10 cellular contexts compared by ENCODE assay signal in genomic region chr1:107480548-107480947, GRCh38.
DNase-seq lines count a peak whose midpoint lies in the region; ATAC-seq and TF ChIP-seq lines count a peak whose summit lies in the region.
"Had no signal": no experiment of that assay in that cellular context is flagged by ENCODE, and none has a peak within 500 bp of the region (broad histone marks: within the 10 kb centered on the region; RNA-seq: fewer than 3 reads in every experiment).

No MANE protein-coding gene starts in this region.

- no peak overlapping the region for H3K4me3 ChIP-seq in mucosa of descending colon
- no peak overlapping the region for H3K4me3 ChIP-seq in ovary

- peaks cover 15% of the 10 kb centered on the region for H3K9me3 Mint-ChIP-seq in HFFc6

- TF ChIP-seq CTCF in GM20000 (IDR thresholded peaks at IDR 0.05; ENCODE audit: extremely low read depth, missing control alignments): peak; percentile 29
- TF ChIP-seq CTCF in mucosa of descending colon (IDR thresholded peaks at IDR 0.05): no peak
- TF ChIP-seq CTCF in ovary (IDR thresholded peaks at IDR 0.05): no peak
- TF ChIP-seq CTCF in HFFc6 (IDR thresholded peaks at IDR 0.05): no peak

- no peak overlapping the region for H3K4me3 Mint-ChIP-seq in HFFc6
- H3K4me3 Mint-ChIP-seq: WTC11 had no signal

- H3K36me3 ChIP-seq in mucosa of descending colon (ENCODE audit: low read depth) (no peaks in the 10 kb centered on the region), ovary (no peaks in the 10 kb centered on the region)

- no peaks in the 10 kb centered on the region for H3K36me3 Mint-ChIP-seq in HFFc6 (ENCODE audit: low read depth)
- H3K36me3 Mint-ChIP-seq: WTC11 had no signal

- H3K9me3 ChIP-seq in mucosa of descending colon (no peaks in the 10 kb centered on the region), ovary (no peaks in the 10 kb centered on the region)

- no peak overlapping the region for H3K27ac Mint-ChIP-seq in HFFc6
- H3K27ac Mint-ChIP-seq: WTC11 had no signal

- DNase-seq in DMS53 (lab: John Stamatoyannopoulos, UW) (peak; percentile 69), GM20000 (ENCODE audit: low spot score) (peak; percentile 36), mucosa of descending colon (peak; percentile 13 to 54 (median 44)), ovary (no peak), HFFc6 (no peak)

- no peaks in the 10 kb centered on the region for H3K4me1 Mint-ChIP-seq in HFFc6 (ENCODE audit: low read depth)
- H3K4me1 Mint-ChIP-seq: WTC11 had no signal

- no peak for TF ChIP-seq EP300 in ovary (IDR thresholded peaks at IDR 0.05)

- WGBS in ovary, 3 donors: 20 to 32% (median 25%) methylated on average over 26 to 27 of the region's 27 CpGs

- ATAC-seq in SK-N-SH treated with all-trans-retinoic acid at 6 μM for 48 hours (peak; percentile 68), mucosa of descending colon (peak; percentile 53), HG02870 (IDR thresholded peaks at IDR 0.05; ENCODE audit: unreplicated experiment) (no peak), HG03025 (IDR thresholded peaks at IDR 0.05; ENCODE audit: low FRiP score, unreplicated experiment) (no peak)
- ATAC-seq: WTC11 had no signal

- H3K27ac ChIP-seq in ovary: no peak overlapping the region
- H3K27ac ChIP-seq: epithelial cell of prostate had no signal

- H3K4me1 ChIP-seq in mucosa of descending colon (ENCODE audit: low read depth) (no peaks in the 10 kb centered on the region), ovary (ENCODE audit: insufficient read depth) (no peaks in the 10 kb centered on the region)

- peaks cover 3% of the 10 kb centered on the region; the same call in 1 of the 2 replicates for H3K27me3 Mint-ChIP-seq in HFFc6 (ENCODE audit: insufficient read depth)

- intact Hi-C loops in mucosa of descending colon (cut with DNase I, micrococcal nuclease): no loop called here
- intact Hi-C loops in ovary (cut with DNase I): no loop called here

- no peak for TF ChIP-seq POLR2A in ovary (IDR thresholded peaks at IDR 0.05)

- H3K27me3 ChIP-seq in ovary: no peaks in the 10 kb centered on the region

TF ChIP-seq in SK-N-SH treated with all-trans-retinoic acid at 6 μM for 48 hours, 23 proteins besides CTCF, POLR2A, EP300 and RAD21:
- TF ChIP-seq GLIS3 (CRISPR knock-in tag; IDR thresholded peaks at IDR 0.05) (no peak), ZC3H10 (CRISPR knock-in tag; IDR thresholded peaks at IDR 0.05) (no peak), PPARA (CRISPR knock-in tag; IDR thresholded peaks at IDR 0.05; ENCODE audit: borderline replicate concordance) (no peak), TOX (CRISPR knock-in tag; IDR thresholded peaks at IDR 0.05; ENCODE audit: borderline replicate concordance) (no peak), ZNF565 (CRISPR knock-in tag; conservative IDR thresholded peaks at IDR 0.05; ENCODE audit: low read depth) (no peak), POU6F1 (CRISPR knock-in tag; IDR thresholded peaks at IDR 0.05; ENCODE audit: borderline replicate concordance, low read depth) (no peak), RARB (CRISPR knock-in tag; IDR thresholded peaks at IDR 0.05) (no peak), ARNTL (CRISPR knock-in tag; IDR thresholded peaks at IDR 0.05; ENCODE audit: borderline replicate concordance, low read depth) (no peak)

Comparison
In these comparisons a context has a peak if more than half of its experiments do, and no peak if none do; other contexts are left out.
1. DNase-seq: peak in DMS53 (single experiment), GM20000 (single experiment) and mucosa of descending colon (3 of 3); none in ovary (0 of 5) and HFFc6 (single experiment).
2. ATAC-seq: peak in SK-N-SH treated with all-trans-retinoic acid at 6 μM for 48 hours (single experiment) and mucosa of descending colon (single experiment); none in HG02870 (single experiment) and HG03025 (single experiment).